Comparison of ENCODE assay signal across 31 cellular contexts in genomic region chr11:125680747-125681146, GRCh38. TPM values are rescaled to one million over a fixed set of nuclear protein-coding genes. Genes with fewer than 3 reads are reported as not detected.
"Had no signal": no experiment of that assay in that cellular context is flagged by ENCODE, and none has a peak within 500 bp of the region (broad histone marks: within the 10 kb centered on the region; RNA-seq: fewer than 3 reads in every experiment).

Gene ACRV1, minus strand, starts transcription at chr11:125680847. Its CDS starts 67 bp downstream, at chr11:125680780.

- H3K4me3 ChIP-seq: ascending aorta, Peyer's patch, SJSA1 had no signal

- FAIRE-seq: TTC549 had no signal

- H3K4me2 ChIP-seq: SK-N-SH had no signal

- ATAC-seq: activated T-cell treated with anti-CD3 and anti-CD28 coated beads, Interleukin-2, amount 50 U/mL, for 4 hours had no signal

- H3K4me1 ChIP-seq: ascending aorta, Peyer's patch, SJSA1 had no signal

- DNase-seq: activated CD4-positive, alpha-beta memory T cell treated with anti-CD3 and anti-CD28 coated beads for 36 hours; activated CD4-positive, alpha-beta T cell treated with anti-CD3 and anti-CD28 coated beads for 36 hours; activated CD4-positive, alpha-beta T cell treated with anti-CD3 and anti-CD28 coated beads, Interleukin-2, amount 10 ng/mL, durations not matched to agents 7 days and 5 days; activated CD8-positive, alpha-beta memory T cell treated with anti-CD3 and anti-CD28 coated beads, Interleukin-2, amount 50 U/mL, for 4 hours; activated effector memory CD4-positive, alpha-beta T cell treated with Interleukin-2 at 50 U/mL for 16 hours; activated naive CD4-positive, alpha-beta T cell treated with anti-CD3 and anti-CD28 coated beads, Interleukin-2, amount 10 ng/mL, durations not matched to agents 7 days and 5 days; activated naive CD8-positive, alpha-beta T cell treated with anti-CD3 and anti-CD28 coated beads for 36 hours; activated T-cell treated with anti-CD3 and anti-CD28 coated beads for 4 hours; activated T-cell treated with anti-CD3 and anti-CD28 coated beads, Interleukin-2, amount 50 U/mL, for 4 hours; amygdala; Kasumi-1; KG1; MM.1S; MV-4-11; NCI-H1092; NCI-H1436 treated with DMSO at 0.1 percent for 48 hours; NCI-H1694 treated with DMSO at 0.1 percent for 48 hours; NCI-H2029; NCI-H345; NCI-H524 treated with DMSO at 0.1 percent for 48 hours; Peyer's patch; RPMI8226; SHP77 treated with DMSO at 0.1 percent for 48 hours; SK-N-SH had no signal

- H3K27me3 ChIP-seq: ascending aorta, Peyer's patch, SJSA1 had no signal

- H3K9me3 Mint-ChIP-seq: activated CD4-positive, alpha-beta memory T cell treated with anti-CD3 and anti-CD28 coated beads for 36 hours; activated CD4-positive, alpha-beta T cell treated with anti-CD3 and anti-CD28 coated beads, Interleukin-2, amount 10 ng/mL, durations not matched to agents 7 days and 5 days; activated naive CD4-positive, alpha-beta T cell treated with anti-CD3 and anti-CD28 coated beads, Interleukin-2, amount 10 ng/mL, durations not matched to agents 7 days and 5 days; activated naive CD8-positive, alpha-beta T cell treated with anti-CD3 and anti-CD28 coated beads for 36 hours; activated T-cell treated with anti-CD3 and anti-CD28 coated beads, Interleukin-2, amount 50 U/mL, for 4 hours; T-helper 1 cell treated with Interleukin-12 subunit alpha and Interleukin-12 subunit beta and Interleukin-4 antibody, amounts not matched to agents 30 μg/mL and 1 μg/mL, for 36 hours; T-helper 2 cell treated with Interferon-gamma antibody and Interleukin-4, amounts not matched to agents 5 μg/mL and 100 μg/mL, for 36 hours had no signal

- H3K4me1 Mint-ChIP-seq: activated CD4-positive, alpha-beta T cell treated with anti-CD3 and anti-CD28 coated beads, Interleukin-2, amount 10 ng/mL, durations not matched to agents 7 days and 5 days; activated naive CD4-positive, alpha-beta T cell treated with anti-CD3 and anti-CD28 coated beads, Interleukin-2, amount 10 ng/mL, durations not matched to agents 7 days and 5 days; activated naive CD8-positive, alpha-beta T cell treated with anti-CD3 and anti-CD28 coated beads for 36 hours had no signal

- H3K27ac Mint-ChIP-seq: activated CD4-positive, alpha-beta memory T cell treated with anti-CD3 and anti-CD28 coated beads for 36 hours; activated CD4-positive, alpha-beta T cell treated with anti-CD3 and anti-CD28 coated beads for 36 hours; activated CD4-positive, alpha-beta T cell treated with anti-CD3 and anti-CD28 coated beads, Interleukin-2, amount 10 ng/mL, durations not matched to agents 7 days and 5 days; activated naive CD4-positive, alpha-beta T cell treated with anti-CD3 and anti-CD28 coated beads, Interleukin-2, amount 10 ng/mL, durations not matched to agents 7 days and 5 days; activated naive CD8-positive, alpha-beta T cell treated with anti-CD3 and anti-CD28 coated beads for 36 hours; T-helper 1 cell treated with Interleukin-12 subunit alpha and Interleukin-12 subunit beta and Interleukin-4 antibody, amounts not matched to agents 30 μg/mL and 1 μg/mL, for 36 hours; T-helper 2 cell treated with Interferon-gamma antibody and Interleukin-4, amounts not matched to agents 5 μg/mL and 100 μg/mL, for 36 hours had no signal

- H3K9me2 ChIP-seq: SK-N-SH had no signal

- H3K9me3 ChIP-seq: ascending aorta, Peyer's patch, SJSA1, SK-N-SH had no signal

- H3K27ac ChIP-seq: ascending aorta, Peyer's patch, SJSA1 had no signal

- H3K36me3 ChIP-seq: ascending aorta, Peyer's patch, SJSA1 had no signal

- H3K4me3 Mint-ChIP-seq: activated CD4-positive, alpha-beta memory T cell treated with anti-CD3 and anti-CD28 coated beads for 36 hours; activated CD4-positive, alpha-beta T cell treated with anti-CD3 and anti-CD28 coated beads for 36 hours; activated CD4-positive, alpha-beta T cell treated with anti-CD3 and anti-CD28 coated beads, Interleukin-2, amount 10 ng/mL, durations not matched to agents 7 days and 5 days; activated naive CD4-positive, alpha-beta T cell treated with anti-CD3 and anti-CD28 coated beads, Interleukin-2, amount 10 ng/mL, durations not matched to agents 7 days and 5 days; activated naive CD8-positive, alpha-beta T cell treated with anti-CD3 and anti-CD28 coated beads for 36 hours; activated T-cell treated with anti-CD3 and anti-CD28 coated beads, Interleukin-2, amount 50 U/mL, for 4 hours; T-helper 1 cell treated with Interleukin-12 subunit alpha and Interleukin-12 subunit beta and Interleukin-4 antibody, amounts not matched to agents 30 μg/mL and 1 μg/mL, for 36 hours; T-helper 2 cell treated with Interferon-gamma antibody and Interleukin-4, amounts not matched to agents 5 μg/mL and 100 μg/mL, for 36 hours had no signal

- H3K27me3 Mint-ChIP-seq: activated CD4-positive, alpha-beta memory T cell treated with anti-CD3 and anti-CD28 coated beads for 36 hours; activated CD4-positive, alpha-beta T cell treated with anti-CD3 and anti-CD28 coated beads for 36 hours; activated CD4-positive, alpha-beta T cell treated with anti-CD3 and anti-CD28 coated beads, Interleukin-2, amount 10 ng/mL, durations not matched to agents 7 days and 5 days; activated naive CD4-positive, alpha-beta T cell treated with anti-CD3 and anti-CD28 coated beads, Interleukin-2, amount 10 ng/mL, durations not matched to agents 7 days and 5 days; activated naive CD8-positive, alpha-beta T cell treated with anti-CD3 and anti-CD28 coated beads for 36 hours had no signal

RNA-seq across cellular contexts. Expression of gene ACRV1, which starts in this region (rescaled TPM):
- total RNA-seq: activated CD4-positive, alpha-beta memory T cell treated with anti-CD3 and anti-CD28 coated beads for 36 hours; activated CD4-positive, alpha-beta T cell treated with anti-CD3 and anti-CD28 coated beads for 36 hours; activated CD4-positive, alpha-beta T cell treated with anti-CD3 and anti-CD28 coated beads, Interleukin-2, amount 10 ng/mL, durations not matched to agents 7 days and 5 days; activated naive CD8-positive, alpha-beta T cell treated with anti-CD3 and anti-CD28 coated beads for 36 hours; activated T-cell treated with anti-CD3 and anti-CD28 coated beads, Interleukin-2, amount 50 U/mL, for 4 hours; ascending aorta; cardiac septum; NCI-H460; Peyer's patch; SJSA1 had no signal
- polyA plus RNA-seq: SK-N-SH had no signal
